14 cellular contexts compared by ENCODE assay signal in the genomic region with DNA sequence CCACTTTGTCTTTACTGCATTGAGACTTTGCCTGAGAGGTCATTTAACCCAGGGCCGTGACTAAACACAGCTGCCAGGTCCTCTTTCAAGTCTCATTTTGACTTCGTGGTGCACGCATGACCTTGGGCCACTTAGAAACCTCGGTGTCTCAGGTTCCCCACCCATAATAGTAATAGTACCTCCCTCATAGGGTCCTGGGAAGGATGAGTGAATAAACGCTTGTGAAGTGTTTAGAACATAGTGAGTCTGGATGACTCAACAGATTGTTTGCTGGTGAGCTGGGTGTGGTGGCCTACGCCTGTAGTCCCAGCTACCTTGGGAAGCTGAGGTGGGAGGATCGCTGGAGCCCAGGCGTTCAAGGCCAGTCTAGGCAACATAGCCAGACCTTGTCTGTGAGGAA.
DNase-seq lines count a peak whose midpoint lies in the region; ATAC-seq and FAIRE-seq lines count a peak whose summit lies in the region.
"Had no signal": no experiment of that assay in that cellular context is flagged by ENCODE, and none has a peak within 500 bp of the region (broad histone marks: within the 10 kb centered on the region; RNA-seq: fewer than 3 reads in every experiment).

No MANE protein-coding gene starts in this region.

- DNase-seq in stimulated activated naive CD8-positive, alpha-beta T cell treated with anti-CD3 and anti-CD28 coated beads, Interleukin-15, amount 100 ng/mL, for 72 hours = no peak
- DNase-seq in stimulated activated naive CD8-positive, alpha-beta T cell treated with anti-CD3 and anti-CD28 coated beads, Interleukin-15, Interleukin-2, amounts not matched to agents 100 U/mL and 50 U/mL, for 24 hours = no peak
- DNase-seq in astrocyte of the hippocampus (ENCODE audit: low read depth, low spot score) (peak; percentile 69), islet precursor cell (peak; percentile 76), urothelium cell line (ENCODE audit: low spot score) (peak; percentile 51), DMS53 treated with DMSO at 0.1 percent for 48 hours (lab: John Stamatoyannopoulos, UW; ENCODE audit: unreplicated experiment) (no peak), NCI-H2081 treated with DMSO at 0.1 percent for 48 hours (lab: John Stamatoyannopoulos, UW) (no peak)
- DNase-seq: activated CD4-positive, alpha-beta T cell treated with anti-CD3 and anti-CD28 coated beads for 36 hours; activated T-cell treated with anti-CD3 and anti-CD28 coated beads, Interleukin-2, amount 50 U/mL, for 72 hours; amygdala; heart left ventricle; NCI-H2171 had no signal

- FAIRE-seq in urothelium cell line (lab: Jason Lieb, UNC) = no peak
- FAIRE-seq: GM19239 had no signal

- peak overlapping the region; percentile 30 to 42 for H3K27ac Mint-ChIP-seq in stimulated activated naive CD8-positive, alpha-beta T cell treated with anti-CD3 and anti-CD28 coated beads, Interleukin-15, amount 100 ng/mL, for 72 hours
- H3K27ac Mint-ChIP-seq: activated CD4-positive, alpha-beta T cell treated with anti-CD3 and anti-CD28 coated beads for 36 hours; activated T-cell treated with anti-CD3 and anti-CD28 coated beads, Interleukin-2, amount 50 U/mL, for 72 hours had no signal

- peaks cover 8% of the 10 kb centered on the region for H3K27me3 Mint-ChIP-seq in stimulated activated naive CD8-positive, alpha-beta T cell treated with anti-CD3 and anti-CD28 coated beads, Interleukin-15, amount 100 ng/mL, for 72 hours
- H3K27me3 Mint-ChIP-seq: activated CD4-positive, alpha-beta T cell treated with anti-CD3 and anti-CD28 coated beads for 36 hours had no signal

- H3K4me3 Mint-ChIP-seq in stimulated activated naive CD8-positive, alpha-beta T cell treated with anti-CD3 and anti-CD28 coated beads, Interleukin-15, amount 100 ng/mL, for 72 hours = no peak overlapping the region
- H3K4me3 Mint-ChIP-seq: activated CD4-positive, alpha-beta T cell treated with anti-CD3 and anti-CD28 coated beads for 36 hours; activated T-cell treated with anti-CD3 and anti-CD28 coated beads, Interleukin-2, amount 50 U/mL, for 72 hours had no signal

- no peak for ATAC-seq in stimulated activated naive CD8-positive, alpha-beta T cell treated with anti-CD3 and anti-CD28 coated beads, Interleukin-15, amount 100 ng/mL, for 72 hours
- no peak for ATAC-seq in stimulated activated naive CD8-positive, alpha-beta T cell treated with anti-CD3 and anti-CD28 coated beads, Interleukin-15, Interleukin-2, amounts not matched to agents 100 U/mL and 50 U/mL, for 24 hours
- ATAC-seq in GM19351 (IDR thresholded peaks at IDR 0.05; ENCODE audit: unreplicated experiment) = no peak
- ATAC-seq: activated CD4-positive, alpha-beta T cell treated with anti-CD3 and anti-CD28 coated beads for 36 hours; activated T-cell treated with anti-CD3 and anti-CD28 coated beads, Interleukin-2, amount 50 U/mL, for 72 hours; heart left ventricle had no signal

- H3K9me3 Mint-ChIP-seq in stimulated activated naive CD8-positive, alpha-beta T cell treated with anti-CD3 and anti-CD28 coated beads, Interleukin-15, amount 100 ng/mL, for 72 hours = no peaks in the 10 kb centered on the region
- H3K9me3 Mint-ChIP-seq: activated T-cell treated with anti-CD3 and anti-CD28 coated beads, Interleukin-2, amount 50 U/mL, for 72 hours had no signal

- peaks cover 6% of the 10 kb centered on the region for H3K4me1 Mint-ChIP-seq in stimulated activated naive CD8-positive, alpha-beta T cell treated with anti-CD3 and anti-CD28 coated beads, Interleukin-15, amount 100 ng/mL, for 72 hours
- H3K4me1 Mint-ChIP-seq: activated CD4-positive, alpha-beta T cell treated with anti-CD3 and anti-CD28 coated beads for 36 hours had no signal

Comparison
In these comparisons a context has a peak if more than half of its experiments do, and no peak if none do; other contexts are left out.
1. DNase-seq: peak in astrocyte of the hippocampus (single experiment), islet precursor cell (single experiment) and urothelium cell line (single experiment); none in stimulated activated naive CD8-positive, alpha-beta T cell treated with anti-CD3 and anti-CD28 coated beads, Interleukin-15, amount 100 ng/mL, for 72 hours (0 of 2), stimulated activated naive CD8-positive, alpha-beta T cell treated with anti-CD3 and anti-CD28 coated beads, Interleukin-15, Interleukin-2, amounts not matched to agents 100 U/mL and 50 U/mL, for 24 hours (single experiment), DMS53 treated with DMSO at 0.1 percent for 48 hours (single experiment) and NCI-H2081 treated with DMSO at 0.1 percent for 48 hours (single experiment).